Comparison of ENCODE assay signal across 20 cellular contexts in the genomic region with DNA sequence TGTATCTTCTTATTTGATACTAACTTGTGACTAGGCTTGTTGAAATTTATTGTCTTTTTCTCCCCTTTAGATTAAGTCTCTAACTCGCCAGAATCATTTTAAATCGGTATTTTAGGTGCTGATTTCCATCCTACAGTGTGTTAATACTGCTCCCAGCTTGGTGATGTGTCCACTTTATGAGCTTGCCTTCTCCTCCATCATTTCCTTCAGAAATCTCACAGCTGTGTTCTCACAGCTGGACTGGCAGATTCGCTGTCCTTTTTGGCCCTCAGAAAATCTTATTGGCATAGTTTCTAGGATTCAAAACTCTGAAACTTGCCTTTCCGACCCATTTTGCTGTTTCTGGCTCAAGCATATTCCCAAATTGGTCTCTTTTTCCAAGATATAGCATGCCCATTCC.
"Had no signal": no experiment of that assay in that cellular context is flagged by ENCODE, and none has a peak within 500 bp of the region (broad histone marks: within the 10 kb centered on the region; RNA-seq: fewer than 3 reads in every experiment).

No MANE protein-coding gene starts in this region.

- H3K27me3 ChIP-seq: sigmoid colon, tibial nerve had no signal

- H3K36me3 Mint-ChIP-seq: immature natural killer cell; natural killer cell treated with Interleukin-12 subunit alpha and Interleukin-12 subunit beta and Interleukin-15 and Interleukin-18, amount 100 ng/mL, for 72 hours had no signal

- H3K4me3 Mint-ChIP-seq: activated CD8-positive, alpha-beta T cell treated with anti-CD3 and anti-CD28 coated beads, Interleukin-2, amount 10 ng/mL, durations not matched to agents 7 days and 5 days; activated naive CD8-positive, alpha-beta T cell treated with anti-CD3 and anti-CD28 coated beads, Interleukin-2, amount 50 U/mL, for 24 hours; activated T-helper 1 cell treated with anti-CD3 and anti-CD28 coated beads, Interleukin-12 subunit alpha, Interleukin-12 subunit beta, Interleukin-2, Interleukin-4 antibody, amounts not matched to agents 30 ng/mL and 10 ng/mL and 1 ng/mL, durations not matched to agents 14 hours and 24 hours and 36 hours; immature natural killer cell; natural killer cell treated with Interleukin-12 subunit alpha and Interleukin-12 subunit beta and Interleukin-15 and Interleukin-18, amount 100 ng/mL, for 72 hours had no signal

- H3K9me3 ChIP-seq: psoas muscle, sigmoid colon, tibial nerve had no signal

- H3K4me3 ChIP-seq: coronary artery, psoas muscle, sigmoid colon, tibial nerve had no signal

- H3K27ac Mint-ChIP-seq: activated CD8-positive, alpha-beta T cell treated with anti-CD3 and anti-CD28 coated beads, Interleukin-2, amount 10 ng/mL, durations not matched to agents 7 days and 5 days; activated naive CD8-positive, alpha-beta T cell treated with anti-CD3 and anti-CD28 coated beads, Interleukin-2, amount 50 U/mL, for 24 hours; activated T-helper 1 cell treated with anti-CD3 and anti-CD28 coated beads, Interleukin-12 subunit alpha, Interleukin-12 subunit beta, Interleukin-2, Interleukin-4 antibody, amounts not matched to agents 30 ng/mL and 10 ng/mL and 1 ng/mL, durations not matched to agents 14 hours and 24 hours and 36 hours; immature natural killer cell; natural killer cell treated with Interleukin-12 subunit alpha and Interleukin-12 subunit beta and Interleukin-15 and Interleukin-18, amount 100 ng/mL, for 72 hours had no signal

- H3K4me1 ChIP-seq: psoas muscle, tibial nerve had no signal

- H3K36me3 ChIP-seq: sigmoid colon, tibial nerve had no signal

- DNase-seq: activated CD4-positive, alpha-beta T cell treated with anti-CD3 and anti-CD28 coated beads for 48 hours; activated CD8-positive, alpha-beta memory T cell treated with anti-CD3 and anti-CD28 coated beads, Interleukin-2, amount 50 U/mL, for 48 hours; activated CD8-positive, alpha-beta T cell treated with anti-CD3 and anti-CD28 coated beads, Interleukin-2, amount 10 ng/mL, durations not matched to agents 7 days and 5 days; activated naive CD4-positive, alpha-beta T cell; activated naive CD8-positive, alpha-beta T cell treated with anti-CD3 and anti-CD28 coated beads, Interleukin-2, amount 50 U/mL, for 24 hours; caudate nucleus; effector CD4-positive, alpha-beta T cell; immature natural killer cell; left colon; mammary epithelial cell; nucleus accumbens; sigmoid colon; stimulated activated CD4-positive, alpha-beta T cell treated with anti-CD3 and anti-CD28 coated beads, Interleukin-4, amount 100 ng/mL, for 24 hours; T-helper 1 cell had no signal

- H3K27ac ChIP-seq: coronary artery, psoas muscle, tibial nerve, VCaP had no signal

- H3K9me3 Mint-ChIP-seq: activated naive CD8-positive, alpha-beta T cell treated with anti-CD3 and anti-CD28 coated beads, Interleukin-2, amount 50 U/mL, for 24 hours; activated T-helper 1 cell treated with anti-CD3 and anti-CD28 coated beads, Interleukin-12 subunit alpha, Interleukin-12 subunit beta, Interleukin-2, Interleukin-4 antibody, amounts not matched to agents 30 ng/mL and 10 ng/mL and 1 ng/mL, durations not matched to agents 14 hours and 24 hours and 36 hours; immature natural killer cell; natural killer cell treated with Interleukin-12 subunit alpha and Interleukin-12 subunit beta and Interleukin-15 and Interleukin-18, amount 100 ng/mL, for 72 hours had no signal

- ATAC-seq: activated CD8-positive, alpha-beta T cell treated with anti-CD3 and anti-CD28 coated beads, Interleukin-2, amount 10 ng/mL, durations not matched to agents 7 days and 5 days; activated naive CD8-positive, alpha-beta T cell treated with anti-CD3 and anti-CD28 coated beads, Interleukin-2, amount 50 U/mL, for 24 hours; left colon; natural killer cell treated with Interleukin-12 subunit alpha and Interleukin-12 subunit beta and Interleukin-15 and Interleukin-18, amount 100 ng/mL, for 72 hours had no signal

- H3K4me1 Mint-ChIP-seq: activated naive CD8-positive, alpha-beta T cell treated with anti-CD3 and anti-CD28 coated beads, Interleukin-2, amount 50 U/mL, for 24 hours; immature natural killer cell had no signal
